20 cellular contexts compared by ENCODE assay signal in genomic region chr18:6759579-6759978, GRCh38. TPM values are rescaled to one million over a fixed set of nuclear protein-coding genes. Genes with fewer than 3 reads are reported as not detected.
"Had no signal": no experiment of that assay in that cellular context is flagged by ENCODE, and none has a peak within 500 bp of the region (broad histone marks: within the 10 kb centered on the region; RNA-seq: fewer than 3 reads in every experiment).

No MANE protein-coding gene starts in this region.

- ATAC-seq: activated CD8-positive, alpha-beta T cell treated with anti-CD3 and anti-CD28 coated beads, Interleukin-2, amount 10 ng/mL, durations not matched to agents 7 days and 5 days; body of pancreas; heart right ventricle; left lobe of liver; naive thymus-derived CD4-positive, alpha-beta T cell; T-helper 17 cell had no signal

- H3K27ac ChIP-seq: body of pancreas, cardiac muscle cell, heart right ventricle, thoracic aorta, upper lobe of left lung had no signal

- H3K36me3 ChIP-seq: cardiac muscle cell, heart right ventricle, thoracic aorta, upper lobe of left lung had no signal

- DNase-seq: activated CD4-positive, alpha-beta T cell treated with anti-CD3 and anti-CD28 coated beads for 1 hour; activated CD4-positive, alpha-beta T cell treated with anti-CD3 and anti-CD28 coated beads, Interleukin-2, amount 50 U/mL, for 1 hour; activated CD8-positive, alpha-beta T cell treated with anti-CD3 and anti-CD28 coated beads, Interleukin-2, amount 10 ng/mL, durations not matched to agents 7 days and 5 days; activated gamma-delta T cell treated with Interleukin-2 at 50 U/mL for 16 hours; anterior cingulate cortex; body of pancreas; heart right ventricle; kidney; naive thymus-derived CD4-positive, alpha-beta T cell; retina; stimulated activated CD4-positive, alpha-beta T cell treated with anti-CD3 and anti-CD28 coated beads, Interleukin-2, amount 100 ng/mL, for 48 hours; stimulated activated naive CD4-positive, alpha-beta T cell treated with Interleukin-2 at 50 U/mL for 16 hours; T-helper 17 cell; upper lobe of left lung had no signal

- H3K27ac Mint-ChIP-seq: activated CD8-positive, alpha-beta T cell treated with anti-CD3 and anti-CD28 coated beads, Interleukin-2, amount 10 ng/mL, durations not matched to agents 7 days and 5 days; activated naive CD4-positive, alpha-beta T cell treated with anti-CD3 and anti-CD28 coated beads, Interleukin-2, amount 50 U/mL, for 24 hours; naive thymus-derived CD4-positive, alpha-beta T cell; progenitor cell of endocrine pancreas; T-helper 17 cell had no signal

- H3K4me3 ChIP-seq: body of pancreas, cardiac muscle cell, heart right ventricle, lung, thoracic aorta, upper lobe of left lung had no signal

- H3K4me1 Mint-ChIP-seq: activated naive CD4-positive, alpha-beta T cell treated with anti-CD3 and anti-CD28 coated beads, Interleukin-2, amount 50 U/mL, for 24 hours; naive thymus-derived CD4-positive, alpha-beta T cell; T-helper 17 cell had no signal

- H3K36me3 Mint-ChIP-seq: activated naive CD4-positive, alpha-beta T cell treated with anti-CD3 and anti-CD28 coated beads, Interleukin-2, amount 50 U/mL, for 24 hours; naive thymus-derived CD4-positive, alpha-beta T cell had no signal

- H3K4me1 ChIP-seq: upper lobe of left lung had no signal

- H3K4me3 Mint-ChIP-seq: activated CD8-positive, alpha-beta T cell treated with anti-CD3 and anti-CD28 coated beads, Interleukin-2, amount 10 ng/mL, durations not matched to agents 7 days and 5 days; activated naive CD4-positive, alpha-beta T cell treated with anti-CD3 and anti-CD28 coated beads, Interleukin-2, amount 50 U/mL, for 24 hours; naive thymus-derived CD4-positive, alpha-beta T cell; T-helper 17 cell had no signal

- H3K9me3 ChIP-seq: body of pancreas, heart right ventricle, thoracic aorta, upper lobe of left lung had no signal

- H3K27me3 Mint-ChIP-seq: activated naive CD4-positive, alpha-beta T cell treated with anti-CD3 and anti-CD28 coated beads, Interleukin-2, amount 50 U/mL, for 24 hours; naive thymus-derived CD4-positive, alpha-beta T cell; progenitor cell of endocrine pancreas; T-helper 17 cell had no signal

- H3K27me3 ChIP-seq: body of pancreas, cardiac muscle cell, heart right ventricle, upper lobe of left lung had no signal

RNA-seq across cellular contexts. Expression of gene ARHGAP28, which starts 30.1 kb away (rescaled TPM):
- total RNA-seq: activated CD8-positive, alpha-beta T cell treated with anti-CD3 and anti-CD28 coated beads, Interleukin-2, amount 10 ng/mL, durations not matched to agents 7 days and 5 days; naive thymus-derived CD4-positive, alpha-beta T cell; T-helper 17 cell had no signal
